ENCODE assay signal across 13 cellular contexts in genomic region chr17:44091200-44091997, GRCh38. TPM values are rescaled to one million over a fixed set of nuclear protein-coding genes. Genes with fewer than 3 reads are reported as not detected.
"Had no signal": no experiment of that assay in that cellular context is flagged by ENCODE, and none has a peak within 500 bp of the region (broad histone marks: within the 10 kb centered on the region; RNA-seq: fewer than 3 reads in every experiment).

No MANE protein-coding gene starts in this region.

- H3K4me3 ChIP-seq: ascending aorta, esophagus muscularis mucosa, thyroid gland, uterus had no signal

- DNase-seq: hippocampal formation; naive B cell; retina; stimulated activated CD4-positive, alpha-beta T cell treated with anti-CD3 and anti-CD28 coated beads, Interleukin-2, amount 100 ng/mL, for 48 hours; stimulated activated naive B cell treated with anti-CD40 and anti-IgM and Interleukin-4, amounts not matched to agents 10 μg/mL and 1 μg/mL and 100 μg/mL, for 72 hours; T-cell; T-helper 9 cell; thyroid gland; uterus had no signal

- H3K27me3 Mint-ChIP-seq: naive B cell; stimulated activated naive B cell treated with anti-CD40 and anti-IgM and Interleukin-4, amounts not matched to agents 10 μg/mL and 1 μg/mL and 100 μg/mL, for 72 hours; T-cell had no signal

- H3K27me3 ChIP-seq: ascending aorta, esophagus muscularis mucosa, thyroid gland, uterus had no signal

- FAIRE-seq: keratinocyte had no signal

- H3K9me3 Mint-ChIP-seq: activated T-helper 1 cell treated with anti-CD3 and anti-CD28 coated beads, Interleukin-12 subunit alpha, Interleukin-12 subunit beta, Interleukin-2, Interleukin-4 antibody, amounts not matched to agents 30 ng/mL and 10 ng/mL and 1 ng/mL, durations not matched to agents 14 hours and 24 hours and 36 hours; stimulated activated naive B cell treated with anti-CD40 and anti-IgM and Interleukin-4, amounts not matched to agents 10 μg/mL and 1 μg/mL and 100 μg/mL, for 72 hours; T-cell had no signal

- H3K27ac Mint-ChIP-seq: activated T-helper 1 cell treated with anti-CD3 and anti-CD28 coated beads, Interleukin-12 subunit alpha, Interleukin-12 subunit beta, Interleukin-2, Interleukin-4 antibody, amounts not matched to agents 30 ng/mL and 10 ng/mL and 1 ng/mL, durations not matched to agents 14 hours and 24 hours and 36 hours; stimulated activated naive B cell treated with anti-CD40 and anti-IgM and Interleukin-4, amounts not matched to agents 10 μg/mL and 1 μg/mL and 100 μg/mL, for 72 hours; T-cell had no signal

- H3K9me3 ChIP-seq: ascending aorta, esophagus muscularis mucosa, thyroid gland, uterus had no signal

- H3K27ac ChIP-seq: ascending aorta, esophagus muscularis mucosa, thyroid gland, uterus had no signal

- H3K36me3 ChIP-seq: uterus had no signal

- H3K4me3 Mint-ChIP-seq: activated T-helper 1 cell treated with anti-CD3 and anti-CD28 coated beads, Interleukin-12 subunit alpha, Interleukin-12 subunit beta, Interleukin-2, Interleukin-4 antibody, amounts not matched to agents 30 ng/mL and 10 ng/mL and 1 ng/mL, durations not matched to agents 14 hours and 24 hours and 36 hours; naive B cell; stimulated activated naive B cell treated with anti-CD40 and anti-IgM and Interleukin-4, amounts not matched to agents 10 μg/mL and 1 μg/mL and 100 μg/mL, for 72 hours; T-cell had no signal

RNA-seq across cellular contexts. Expression of gene HROB, which starts 50.3 kb away (rescaled TPM):
- total RNA-seq: ascending aorta had no signal
